8 cellular contexts compared by ENCODE assay signal in the genomic region with DNA sequence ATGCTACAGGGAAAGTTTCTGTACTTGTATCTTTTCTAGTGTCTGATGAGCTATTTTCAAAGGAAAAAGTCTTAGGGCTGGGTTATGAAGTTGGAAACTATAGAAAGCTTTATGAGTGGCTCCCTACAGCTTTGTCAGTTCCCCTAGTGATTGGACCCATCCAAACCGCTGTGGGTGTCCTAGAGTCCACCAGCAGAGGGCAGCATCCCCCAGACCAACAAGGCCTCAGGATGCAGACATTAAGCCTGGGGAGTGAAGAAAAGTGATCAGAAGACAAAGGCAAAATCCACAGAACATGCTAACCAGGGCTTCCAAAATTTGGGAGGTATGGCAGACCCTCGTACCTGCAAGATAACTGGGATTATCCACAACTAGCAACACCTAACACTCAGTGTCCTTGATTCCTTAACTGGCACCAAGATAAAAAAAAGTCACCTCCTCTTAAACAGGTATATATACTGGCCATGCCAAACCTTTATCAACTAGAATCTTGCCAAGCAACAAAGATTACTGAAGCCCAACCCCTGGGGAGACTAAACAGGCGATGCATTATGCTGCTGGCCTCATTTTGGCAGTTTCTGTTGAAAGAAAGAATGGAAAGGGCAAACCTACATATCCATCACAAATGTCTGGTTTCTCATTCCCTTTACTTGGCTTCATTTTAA.
DNase-seq lines count a peak whose midpoint lies in the region; ATAC-seq, FAIRE-seq and TF ChIP-seq lines count a peak whose summit lies in the region.

No MANE protein-coding gene starts in this region.

- H3K9me3 Mint-ChIP-seq in activated T-cell treated with anti-CD3 and anti-CD28 coated beads, Interleukin-2, amount 50 U/mL, for 24 hours: no peaks in the 10 kb centered on the region
- no peaks in the 10 kb centered on the region for H3K9me3 Mint-ChIP-seq in nephron progenitor cell

- no peaks in the 10 kb centered on the region for H3K9me2 ChIP-seq in OCI-LY7 (ENCODE audit: insufficient read depth, low read length)

- no peaks in the 10 kb centered on the region for H3K36me3 ChIP-seq in OCI-LY7 (ENCODE audit: insufficient read depth, low read length)
- no peaks in the 10 kb centered on the region for H3K36me3 ChIP-seq in fibroblast of lung (ENCODE audit: control insufficient read depth, insufficient read depth, low read length)

- H3K27ac ChIP-seq in OCI-LY7 (ENCODE audit: low read depth, low read length, poor library complexity, severe bottlenecking) (no peak overlapping the region), fibroblast of lung (ENCODE audit: insufficient read depth, low read length) (no peak overlapping the region)

- H3K4me1 ChIP-seq in OCI-LY7 (ENCODE audit: insufficient read depth, low read length, poor library complexity, severe bottlenecking) (peaks cover 6% of the 10 kb centered on the region), fibroblast of lung (ENCODE audit: control insufficient read depth, extremely low read depth, insufficient read depth, low read length) (peaks cover 2% of the 10 kb centered on the region)

- peaks cover 12% of the 10 kb centered on the region for H3K27me3 Mint-ChIP-seq in activated T-cell treated with anti-CD3 and anti-CD28 coated beads, Interleukin-2, amount 50 U/mL, for 24 hours
- peaks cover 7% of the 10 kb centered on the region for H3K27me3 Mint-ChIP-seq in nephron progenitor cell (ENCODE audit: low read depth, poor library complexity)

- ATAC-seq in stimulated activated naive CD8-positive, alpha-beta T cell treated with anti-CD3 and anti-CD28 coated beads, Interleukin-15, Interleukin-2, amounts not matched to agents 100 U/mL and 50 U/mL, for 24 hours: peak; percentile 72
- no peak for ATAC-seq in HG02571 (IDR thresholded peaks at IDR 0.05; ENCODE audit: unreplicated experiment)

- H3K9me3 ChIP-seq in OCI-LY7 (ENCODE audit: low read length) (no peaks in the 10 kb centered on the region), fibroblast of lung (ENCODE audit: control insufficient read depth, insufficient read depth, low read depth, low read length) (no peaks in the 10 kb centered on the region)

- CTCF ChIA-PET in OCI-LY7 (lab: Charles Lee; ENCODE audit: unreplicated experiment): interaction anchor here (0.7 to 1.0 kb wide), 5 partner anchors 29 to 146 kb away, joined by 3 to 8 read pairs (median 3); no protein-coding TSS in a partner anchor

- H3K36me3 Mint-ChIP-seq in activated T-cell treated with anti-CD3 and anti-CD28 coated beads, Interleukin-2, amount 50 U/mL, for 24 hours (ENCODE audit: low read depth): no peaks in the 10 kb centered on the region
- H3K36me3 Mint-ChIP-seq in nephron progenitor cell (ENCODE audit: low read depth): no peaks in the 10 kb centered on the region

- H3K4me1 Mint-ChIP-seq in activated T-cell treated with anti-CD3 and anti-CD28 coated beads, Interleukin-2, amount 50 U/mL, for 24 hours (ENCODE audit: low read depth): no peaks in the 10 kb centered on the region
- peaks cover 44% of the 10 kb centered on the region for H3K4me1 Mint-ChIP-seq in nephron progenitor cell

- H3K4me3 ChIP-seq in OCI-LY7 (ENCODE audit: low read depth, low read length, poor library complexity, severe bottlenecking) (no peak overlapping the region), fibroblast of lung (replicated peaks in 1 of 4; ENCODE audit: control extremely low read depth in 1 of 4, insufficient read depth in 1 of 4, low read depth in 3 of 4, low read length in 4 of 4) (no peak overlapping the region)

- no peak for FAIRE-seq in HTR-8/SVneo (lab: Jason Lieb, UNC)

- H3K27ac Mint-ChIP-seq in activated T-cell treated with anti-CD3 and anti-CD28 coated beads, Interleukin-2, amount 50 U/mL, for 24 hours: no peak overlapping the region
- no peak overlapping the region for H3K27ac Mint-ChIP-seq in nephron progenitor cell

- no peak overlapping the region for H3K9ac ChIP-seq in fibroblast of lung (ENCODE audit: insufficient read depth, low read length)

- H3K4me2 ChIP-seq in OCI-LY7 (ENCODE audit: low read length) (no peak overlapping the region), fibroblast of lung (ENCODE audit: extremely low read depth, insufficient read depth, low read length) (no peak overlapping the region)

- POLR2A ChIA-PET in OCI-LY7 (lab: Charles Lee): interaction anchor here (0.6 to 1.2 kb wide), 5 partner anchors 21 to 146 kb away, joined by 3 to 6 read pairs (median 3); no protein-coding TSS in a partner anchor

- H4K20me1 ChIP-seq in OCI-LY7 (ENCODE audit: insufficient read depth, low read length) (peaks cover 7% of the 10 kb centered on the region; the same call in 1 of the 2 replicates), fibroblast of lung (ENCODE audit: control insufficient read depth, extremely low read depth, insufficient read depth, low read length) (no peaks in the 10 kb centered on the region)

- H2AFZ ChIP-seq in OCI-LY7 (ENCODE audit: low read length): no peak overlapping the region
- H2AFZ ChIP-seq in fibroblast of lung (ENCODE audit: low read length): no peak overlapping the region

- TF ChIP-seq CTCF in OCI-LY7 (conservative IDR thresholded peaks at IDR 0.05; ENCODE audit: low read length) (peak; percentile 98), fibroblast of lung (conservative IDR thresholded peaks at IDR 0.05 in 1 of 2, IDR thresholded peaks at IDR 0.05 in 1 of 2; ENCODE audit: low read depth in 1 of 2, low read length in 2 of 2) (peak; percentile 93 to 97), nephron progenitor cell (IDR thresholded peaks at IDR 0.05) (peak; percentile 92)

- intact Hi-C loops in OCI-LY7 (cut with micrococcal nuclease; ENCODE audit: unreplicated experiment): loop anchor here (1.0 to 10.0 kb wide), 5 partner anchors 95 to 757 kb away; a partner anchor contains a TSS

- DNase-seq in EH (ENCODE audit: low read depth) (peak; percentile 83), HTR-8/SVneo (ENCODE audit: insufficient read length, low spot score) (peak; percentile 59), OCI-LY7 (ENCODE audit: low spot score) (peak; percentile 76), fibroblast of lung (ENCODE audit: low read depth in 2 of 2) (peak; percentile 70 to 82), nephron progenitor cell (peak; percentile 87)
- peak; percentile 81 for DNase-seq in activated T-cell treated with anti-CD3 and anti-CD28 coated beads, Interleukin-2, amount 50 U/mL, for 24 hours
- DNase-seq in stimulated activated naive CD8-positive, alpha-beta T cell treated with anti-CD3 and anti-CD28 coated beads, Interleukin-15, Interleukin-2, amounts not matched to agents 100 U/mL and 50 U/mL, for 24 hours: peak; percentile 81

- no peaks in the 10 kb centered on the region for H3K27me3 ChIP-seq in fibroblast of lung (ENCODE audit: control insufficient read depth, insufficient read depth, low read length)

- H3K4me3 Mint-ChIP-seq in activated T-cell treated with anti-CD3 and anti-CD28 coated beads, Interleukin-2, amount 50 U/mL, for 24 hours: no peak overlapping the region
- H3K4me3 Mint-ChIP-seq in nephron progenitor cell: no peak overlapping the region

- BruUV-seq in OCI-LY7 (replicated peaks; lab: Mats Ljungman, UMichigan): no TSS peak

- no peaks in the 10 kb centered on the region for H3K79me2 ChIP-seq in OCI-LY7 (ENCODE audit: insufficient read depth, low read depth, low read length)
- no peaks in the 10 kb centered on the region for H3K79me2 ChIP-seq in fibroblast of lung (ENCODE audit: control insufficient read depth, insufficient read depth, low read length)
